In genomic region chr5:6545770-6546690, GRCh38 we compare ENCODE assay signal across 14 cellular contexts.
DNase-seq lines count a peak whose midpoint lies in the region; ATAC-seq and TF ChIP-seq lines count a peak whose summit lies in the region.
"Had no signal": no experiment of that assay in that cellular context is flagged by ENCODE, and none has a peak within 500 bp of the region (broad histone marks: within the 10 kb centered on the region; RNA-seq: fewer than 3 reads in every experiment).

No MANE protein-coding gene starts in this region.

- in situ Hi-C loops in transverse colon (cut with MboI; ENCODE audit: low pct_ligation_motif_present in 1 of 4, low pct_unique_long_range_greater_than_20kb in 1 of 4, low sequenced_read_pairs in 3 of 4) = no loop called here

- no peaks in the 10 kb centered on the region for H3K9me3 ChIP-seq in esophagus muscularis mucosa
- H3K9me3 ChIP-seq in transverse colon = no peaks in the 10 kb centered on the region

- no peak overlapping the region for H3K27ac Mint-ChIP-seq in activated CD8-positive, alpha-beta T cell treated with anti-CD3 and anti-CD28 coated beads, Interleukin-2, amount 10 ng/mL, durations not matched to agents 7 days and 5 days
- H3K27ac Mint-ChIP-seq in activated CD8-positive, alpha-beta T cell treated with anti-CD3 and anti-CD28 coated beads for 36 hours = no peak overlapping the region
- no peak overlapping the region for H3K27ac Mint-ChIP-seq in progenitor cell of endocrine pancreas
- H3K27ac Mint-ChIP-seq: activated CD4-positive, alpha-beta T cell treated with anti-CD3 and anti-CD28 coated beads for 36 hours; CD8-positive, alpha-beta memory T cell; naive thymus-derived CD8-positive, alpha-beta T cell had no signal

- 59% methylated on average over 24 of the region's 24 CpGs for WGBS in esophagus muscularis mucosa
- 28 to 58% methylated on average over 7 to 24 of the region's 24 CpGs for WGBS in transverse colon (ENCODE audit: low coverage in 1 of 2), 2 donors

- peak; percentile 0 for DNase-seq in activated CD8-positive, alpha-beta T cell treated with anti-CD3 and anti-CD28 coated beads, Interleukin-2, amount 10 ng/mL, durations not matched to agents 7 days and 5 days
- no peak for DNase-seq in activated CD8-positive, alpha-beta T cell treated with anti-CD3 and anti-CD28 coated beads for 36 hours
- DNase-seq in NCI-H345 (lab: John Stamatoyannopoulos, UW) (peak; percentile 95), esophagus muscularis mucosa (ENCODE audit: extremely low spot score) (peak; percentile 79), transverse colon (no peak), progenitor cell of endocrine pancreas (ENCODE audit: low spot score, unreplicated experiment) (no peak)
- DNase-seq: 8988T; activated CD4-positive, alpha-beta T cell treated with anti-CD3 and anti-CD28 coated beads for 36 hours; CD8-positive, alpha-beta memory T cell; kidney glomerular epithelial cell; naive thymus-derived CD8-positive, alpha-beta T cell; small intestine had no signal

- no peaks in the 10 kb centered on the region for H3K36me3 Mint-ChIP-seq in activated CD8-positive, alpha-beta T cell treated with anti-CD3 and anti-CD28 coated beads, Interleukin-2, amount 10 ng/mL, durations not matched to agents 7 days and 5 days (ENCODE audit: low read depth)
- no peaks in the 10 kb centered on the region for H3K36me3 Mint-ChIP-seq in activated CD8-positive, alpha-beta T cell treated with anti-CD3 and anti-CD28 coated beads for 36 hours (ENCODE audit: low read depth)
- no peaks in the 10 kb centered on the region for H3K36me3 Mint-ChIP-seq in progenitor cell of endocrine pancreas (ENCODE audit: insufficient read depth)
- H3K36me3 Mint-ChIP-seq: CD8-positive, alpha-beta memory T cell; naive thymus-derived CD8-positive, alpha-beta T cell had no signal

- H3K4me3 ChIP-seq in esophagus muscularis mucosa (no peak overlapping the region), transverse colon (no peak overlapping the region)

- TF ChIP-seq POLR2A in esophagus muscularis mucosa (IDR thresholded peaks at IDR 0.05; ENCODE audit: low read depth) (no peak), transverse colon (IDR thresholded peaks at IDR 0.05) (no peak)

- H3K27me3 ChIP-seq in esophagus muscularis mucosa = no peaks in the 10 kb centered on the region
- no peaks in the 10 kb centered on the region for H3K27me3 ChIP-seq in transverse colon

- H3K27me3 Mint-ChIP-seq in activated CD8-positive, alpha-beta T cell treated with anti-CD3 and anti-CD28 coated beads, Interleukin-2, amount 10 ng/mL, durations not matched to agents 7 days and 5 days (ENCODE audit: low read depth) = no peaks in the 10 kb centered on the region
- H3K27me3 Mint-ChIP-seq in activated CD8-positive, alpha-beta T cell treated with anti-CD3 and anti-CD28 coated beads for 36 hours = peaks cover 3% of the 10 kb centered on the region
- peaks cover 40% of the 10 kb centered on the region for H3K27me3 Mint-ChIP-seq in progenitor cell of endocrine pancreas

- H3K36me3 ChIP-seq in esophagus muscularis mucosa (no peaks in the 10 kb centered on the region), transverse colon (no peaks in the 10 kb centered on the region)

- no peaks in the 10 kb centered on the region for H3K9me3 Mint-ChIP-seq in activated CD8-positive, alpha-beta T cell treated with anti-CD3 and anti-CD28 coated beads, Interleukin-2, amount 10 ng/mL, durations not matched to agents 7 days and 5 days (ENCODE audit: insufficient read depth)
- peaks cover 4% of the 10 kb centered on the region for H3K9me3 Mint-ChIP-seq in activated CD8-positive, alpha-beta T cell treated with anti-CD3 and anti-CD28 coated beads for 36 hours
- H3K9me3 Mint-ChIP-seq in progenitor cell of endocrine pancreas (ENCODE audit: low read depth) = peaks cover 4% of the 10 kb centered on the region
- H3K9me3 Mint-ChIP-seq: CD8-positive, alpha-beta memory T cell; naive thymus-derived CD8-positive, alpha-beta T cell had no signal

- no peaks in the 10 kb centered on the region for H3K4me1 Mint-ChIP-seq in activated CD8-positive, alpha-beta T cell treated with anti-CD3 and anti-CD28 coated beads, Interleukin-2, amount 10 ng/mL, durations not matched to agents 7 days and 5 days (ENCODE audit: low read depth)
- H3K4me1 Mint-ChIP-seq in activated CD8-positive, alpha-beta T cell treated with anti-CD3 and anti-CD28 coated beads for 36 hours (ENCODE audit: low read depth) = peaks cover 5% of the 10 kb centered on the region
- peaks cover 11% of the 10 kb centered on the region for H3K4me1 Mint-ChIP-seq in progenitor cell of endocrine pancreas (ENCODE audit: low read depth)
- H3K4me1 Mint-ChIP-seq: CD8-positive, alpha-beta memory T cell; naive thymus-derived CD8-positive, alpha-beta T cell had no signal

- no peak overlapping the region for H3K4me3 Mint-ChIP-seq in activated CD8-positive, alpha-beta T cell treated with anti-CD3 and anti-CD28 coated beads, Interleukin-2, amount 10 ng/mL, durations not matched to agents 7 days and 5 days
- H3K4me3 Mint-ChIP-seq in activated CD8-positive, alpha-beta T cell treated with anti-CD3 and anti-CD28 coated beads for 36 hours = no peak overlapping the region
- no peak overlapping the region for H3K4me3 Mint-ChIP-seq in progenitor cell of endocrine pancreas (ENCODE audit: low read depth)
- H3K4me3 Mint-ChIP-seq: activated CD4-positive, alpha-beta T cell treated with anti-CD3 and anti-CD28 coated beads for 36 hours; CD8-positive, alpha-beta memory T cell; naive thymus-derived CD8-positive, alpha-beta T cell had no signal

- TF ChIP-seq CTCF in activated CD8-positive, alpha-beta T cell treated with anti-CD3 and anti-CD28 coated beads for 36 hours (IDR thresholded peaks at IDR 0.05) = no peak
- TF ChIP-seq CTCF in esophagus muscularis mucosa (IDR thresholded peaks at IDR 0.05) (no peak), transverse colon (IDR thresholded peaks at IDR 0.05) (no peak), progenitor cell of endocrine pancreas (IDR thresholded peaks at IDR 0.05; ENCODE audit: unreplicated experiment) (no peak)

- CTCF ChIA-PET in activated CD8-positive, alpha-beta T cell treated with anti-CD3 and anti-CD28 coated beads, Interleukin-2, amount 10 ng/mL, durations not matched to agents 7 days and 5 days (lab: Charles Lee) = no interaction called here
- CTCF ChIA-PET in activated CD8-positive, alpha-beta T cell treated with anti-CD3 and anti-CD28 coated beads for 36 hours (lab: Charles Lee) = no interaction called here

- peaks cover 0 to 9% (median 2%) of the 10 kb centered on the region in 4 donors for H3K4me1 ChIP-seq in esophagus muscularis mucosa
- no peaks in the 10 kb centered on the region for H3K4me1 ChIP-seq in transverse colon

- POLR2A ChIA-PET in activated CD8-positive, alpha-beta T cell treated with anti-CD3 and anti-CD28 coated beads, Interleukin-2, amount 10 ng/mL, durations not matched to agents 7 days and 5 days (lab: Charles Lee) = no interaction called here
- POLR2A ChIA-PET in activated CD8-positive, alpha-beta T cell treated with anti-CD3 and anti-CD28 coated beads for 36 hours (lab: Charles Lee) = no interaction called here

- TF ChIP-seq EP300 in esophagus muscularis mucosa (IDR thresholded peaks at IDR 0.05) = no peak
- peak; percentile 74 for TF ChIP-seq EP300 in transverse colon (IDR thresholded peaks at IDR 0.05; ENCODE audit: low read depth)

- ATAC-seq in activated CD8-positive, alpha-beta T cell treated with anti-CD3 and anti-CD28 coated beads, Interleukin-2, amount 10 ng/mL, durations not matched to agents 7 days and 5 days = no peak
- no peak for ATAC-seq in activated CD8-positive, alpha-beta T cell treated with anti-CD3 and anti-CD28 coated beads for 36 hours
- ATAC-seq in HG02870 (IDR thresholded peaks at IDR 0.05; ENCODE audit: unreplicated experiment) (no peak), HG02973 (IDR thresholded peaks at IDR 0.05; ENCODE audit: unreplicated experiment) (no peak)
- ATAC-seq: activated CD4-positive, alpha-beta T cell treated with anti-CD3 and anti-CD28 coated beads for 36 hours; naive thymus-derived CD8-positive, alpha-beta T cell had no signal

- H3K27ac ChIP-seq in esophagus muscularis mucosa (replicated peaks in 1 of 4) (no peak overlapping the region), transverse colon (peak overlapping the region; percentile 45 to 83 (median 74))

- intact Hi-C loops in activated CD8-positive, alpha-beta T cell treated with anti-CD3 and anti-CD28 coated beads for 36 hours (cut with micrococcal nuclease) = no loop called here
- intact Hi-C loops in esophagus muscularis mucosa (cut with DNase I) (no loop called here), transverse colon (cut with DNase I; ENCODE audit: low total_unique reads) (no loop called here)

Comparison
In these comparisons a context has a peak if more than half of its experiments do, and no peak if none do; other contexts are left out.
1. DNase-seq: peak in activated CD8-positive, alpha-beta T cell treated with anti-CD3 and anti-CD28 coated beads, Interleukin-2, amount 10 ng/mL, durations not matched to agents 7 days and 5 days (single experiment), NCI-H345 (single experiment) and esophagus muscularis mucosa (single experiment); none in activated CD8-positive, alpha-beta T cell treated with anti-CD3 and anti-CD28 coated beads for 36 hours (single experiment), transverse colon (single experiment) and progenitor cell of endocrine pancreas (single experiment).
2. H3K27ac ChIP-seq: peak in transverse colon (4 of 4); none in esophagus muscularis mucosa (0 of 4).